31 cellular contexts compared by ENCODE assay signal in genomic region chr12:122558721-122559641, GRCh38. TPM values are rescaled to one million over a fixed set of nuclear protein-coding genes. Genes with fewer than 3 reads are reported as not detected.
A peak's percentile ranks its signal among the peaks of the same experiment; 100 is the strongest.
DNase-seq lines count a peak whose midpoint lies in the region; ATAC-seq and TF ChIP-seq lines count a peak whose summit lies in the region.
"Had no signal": no experiment of that assay in that cellular context is flagged by ENCODE, and none has a peak within 500 bp of the region (broad histone marks: within the 10 kb centered on the region; RNA-seq: fewer than 3 reads in every experiment).

No MANE protein-coding gene starts in this region.

- WGBS in SK-N-SH (ENCODE audit: low lambda C conversion rate), result 95% methylated on average over 16 of the region's 16 CpGs

- TF ChIP-seq EP300 in SK-N-SH (IDR thresholded peaks at IDR 0.05; ENCODE audit: borderline replicate concordance in 1 of 2, low read depth in 1 of 2, low read length in 1 of 2), result no peak

- H4K20me1 ChIP-seq in SK-N-SH (ENCODE audit: insufficient read depth), result no peaks in the 10 kb centered on the region

- H3K79me2 ChIP-seq in SK-N-SH (ENCODE audit: insufficient read depth), result no peaks in the 10 kb centered on the region

- peak overlapping the region; percentile 80 to 94 (median 94) for H3K27ac Mint-ChIP-seq in IgD-negative memory B cell
- peak overlapping the region; percentile 93 for H3K27ac Mint-ChIP-seq in stimulated activated naive B cell treated with anti-CD40 and anti-IgM and Interleukin-4, amounts not matched to agents 10 μg/mL and 1 μg/mL and 100 μg/mL, for 72 hours
- H3K27ac Mint-ChIP-seq: activated CD4-positive, alpha-beta memory T cell treated with anti-CD3 and anti-CD28 coated beads for 36 hours; activated naive CD8-positive, alpha-beta T cell treated with anti-CD3 and anti-CD28 coated beads for 36 hours; H9; stimulated activated effector memory CD8-positive, alpha-beta T cell treated with anti-CD3 and anti-CD28 coated beads, Interleukin-12 subunit alpha, Interleukin-12 subunit beta, amount 100 ng/mL, for 72 hours had no signal

- peaks cover 8% of the 10 kb centered on the region for H3F3A ChIP-seq in SK-N-SH (replicated peaks; ENCODE audit: insufficient read depth)

- TF ChIP-seq CTCF in SK-N-SH (IDR thresholded peaks at IDR 0.05), result no peak

- no peak for TF ChIP-seq RAD21 in SK-N-SH (IDR thresholded peaks at IDR 0.05; ENCODE audit: low read length)

- H3K4me2 ChIP-seq in SK-N-SH, result no peak overlapping the region

- H3K4me1 Mint-ChIP-seq in IgD-negative memory B cell, result peaks cover 14 to 16% (median 15%) of the 10 kb centered on the region in 3 donors
- H3K4me1 Mint-ChIP-seq in stimulated activated naive B cell treated with anti-CD40 and anti-IgM and Interleukin-4, amounts not matched to agents 10 μg/mL and 1 μg/mL and 100 μg/mL, for 72 hours, result peaks cover 5 to 16% of the 10 kb centered on the region in 2 donors
- H3K4me1 Mint-ChIP-seq: H9; stimulated activated effector memory CD8-positive, alpha-beta T cell treated with anti-CD3 and anti-CD28 coated beads, Interleukin-12 subunit alpha, Interleukin-12 subunit beta, amount 100 ng/mL, for 72 hours had no signal

- H3K9me3 Mint-ChIP-seq in IgD-negative memory B cell, result no peaks in the 10 kb centered on the region
- no peaks in the 10 kb centered on the region for H3K9me3 Mint-ChIP-seq in stimulated activated naive B cell treated with anti-CD40 and anti-IgM and Interleukin-4, amounts not matched to agents 10 μg/mL and 1 μg/mL and 100 μg/mL, for 72 hours
- H3K9me3 Mint-ChIP-seq: activated CD4-positive, alpha-beta memory T cell treated with anti-CD3 and anti-CD28 coated beads for 36 hours; activated naive CD8-positive, alpha-beta T cell treated with anti-CD3 and anti-CD28 coated beads for 36 hours; H9; stimulated activated effector memory CD8-positive, alpha-beta T cell treated with anti-CD3 and anti-CD28 coated beads, Interleukin-12 subunit alpha, Interleukin-12 subunit beta, amount 100 ng/mL, for 72 hours had no signal

- no peak overlapping the region for H3K4me3 ChIP-seq in SK-N-SH (ENCODE audit: low read depth in 2 of 2, low read length in 1 of 2)
- H3K4me3 ChIP-seq: MG63, psoas muscle, sigmoid colon, SJCRH30 had no signal

- POLR2A ChIA-PET in SK-N-SH (lab: Yijun Ruan, JAX), result no interaction called here

- DNase-seq in SK-N-SH (no peak), NCI-H69 (lab: John Stamatoyannopoulos, UW) (no peak), middle frontal gyrus (ENCODE audit: extremely low spot score, low spot score) (no peak), amygdala (lab: John Stamatoyannopoulos, UW) (no peak)
- DNase-seq in stimulated activated naive B cell treated with anti-CD40 and anti-IgM and Interleukin-4, amounts not matched to agents 10 μg/mL and 1 μg/mL and 100 μg/mL, for 72 hours, result peak; percentile 13
- DNase-seq: activated CD4-positive, alpha-beta memory T cell treated with anti-CD3 and anti-CD28 coated beads for 36 hours; activated effector memory CD4-positive, alpha-beta T cell treated with anti-CD3 and anti-CD28 coated beads, Interleukin-2, amount 50 U/mL, for 16 hours; activated naive CD8-positive, alpha-beta T cell treated with anti-CD3 and anti-CD28 coated beads for 36 hours; Calu3; caudate nucleus; DMS79 treated with DMSO at 0.1 percent for 48 hours; foreskin melanocyte; H9; KBM-7; left colon; mesenchymal stem cell; MG63; NCI-H345; NCI-H748 treated with DMSO at 0.1 percent for 48 hours; psoas muscle; sigmoid colon; SJCRH30; stimulated activated CD4-positive, alpha-beta T cell treated with anti-CD3 and anti-CD28 coated beads, Interleukin-4, amount 100 ng/mL, for 24 hours; T-helper 1 cell had no signal

- H2AFZ ChIP-seq in SK-N-SH (ENCODE audit: low read depth), result no peak overlapping the region

- H3K36me3 Mint-ChIP-seq in IgD-negative memory B cell, result peaks cover 3% of the 10 kb centered on the region
- H3K36me3 Mint-ChIP-seq in stimulated activated naive B cell treated with anti-CD40 and anti-IgM and Interleukin-4, amounts not matched to agents 10 μg/mL and 1 μg/mL and 100 μg/mL, for 72 hours, result peaks cover 32 to 55% of the 10 kb centered on the region in 2 donors

- H3K27me3 ChIP-seq in SK-N-SH (ENCODE audit: insufficient read depth), result no peaks in the 10 kb centered on the region
- H3K27me3 ChIP-seq: MG63, neutrophil, sigmoid colon, SJCRH30 had no signal

- H3K9me3 ChIP-seq in SK-N-SH, result no peaks in the 10 kb centered on the region
- H3K9me3 ChIP-seq: MG63, neutrophil, psoas muscle, sigmoid colon, SJCRH30 had no signal

- peak overlapping the region; percentile 61 to 89 (median 84) for H3K4me3 Mint-ChIP-seq in IgD-negative memory B cell
- H3K4me3 Mint-ChIP-seq in stimulated activated naive B cell treated with anti-CD40 and anti-IgM and Interleukin-4, amounts not matched to agents 10 μg/mL and 1 μg/mL and 100 μg/mL, for 72 hours, result peak overlapping the region in 1 of 2 donors; percentile 51
- H3K4me3 Mint-ChIP-seq: activated CD4-positive, alpha-beta memory T cell treated with anti-CD3 and anti-CD28 coated beads for 36 hours; activated naive CD8-positive, alpha-beta T cell treated with anti-CD3 and anti-CD28 coated beads for 36 hours; H9; stimulated activated effector memory CD8-positive, alpha-beta T cell treated with anti-CD3 and anti-CD28 coated beads, Interleukin-12 subunit alpha, Interleukin-12 subunit beta, amount 100 ng/mL, for 72 hours had no signal

- no peaks in the 10 kb centered on the region for H3K9me2 ChIP-seq in SK-N-SH

- H3K9ac ChIP-seq in SK-N-SH, result no peak overlapping the region

- CTCF ChIA-PET in SK-N-SH (lab: Yijun Ruan, JAX), result no interaction called here

- H3K27me3 Mint-ChIP-seq in IgD-negative memory B cell, result no peaks in the 10 kb centered on the region
- no peaks in the 10 kb centered on the region for H3K27me3 Mint-ChIP-seq in stimulated activated naive B cell treated with anti-CD40 and anti-IgM and Interleukin-4, amounts not matched to agents 10 μg/mL and 1 μg/mL and 100 μg/mL, for 72 hours
- H3K27me3 Mint-ChIP-seq: activated CD4-positive, alpha-beta memory T cell treated with anti-CD3 and anti-CD28 coated beads for 36 hours; activated naive CD8-positive, alpha-beta T cell treated with anti-CD3 and anti-CD28 coated beads for 36 hours had no signal

- peaks cover 9 to 39% of the 10 kb centered on the region in 2 experiments for H3K36me3 ChIP-seq in SK-N-SH (replicated peaks in 1 of 2; ENCODE audit: control insufficient read depth in 1 of 2, insufficient read depth in 2 of 2, low read length in 1 of 2)

- H3K27ac ChIP-seq in SK-N-SH (ENCODE audit: low read depth in 2 of 2, low read length in 1 of 2), result no peak overlapping the region
- H3K27ac ChIP-seq: 22Rv1, neutrophil, psoas muscle, sigmoid colon, SJCRH30 had no signal

- ATAC-seq in SK-N-SH treated with all-trans-retinoic acid at 6 μM for 48 hours (no peak), HG02852 (IDR thresholded peaks at IDR 0.05; ENCODE audit: unreplicated experiment) (peak; percentile 67)
- ATAC-seq in stimulated activated naive B cell treated with anti-CD40 and anti-IgM and Interleukin-4, amounts not matched to agents 10 μg/mL and 1 μg/mL and 100 μg/mL, for 72 hours (replicated peaks), result peak; percentile 48 to 66
- ATAC-seq: esophagus mucosa; left colon; psoas muscle; stimulated activated effector memory CD8-positive, alpha-beta T cell treated with anti-CD3 and anti-CD28 coated beads, Interleukin-12 subunit alpha, Interleukin-12 subunit beta, amount 100 ng/mL, for 72 hours had no signal

- no peaks in the 10 kb centered on the region for H3K4me1 ChIP-seq in SK-N-SH (ENCODE audit: control insufficient read depth in 1 of 2, insufficient read depth in 2 of 2, low read depth in 1 of 2, low read length in 1 of 2)
- H3K4me1 ChIP-seq: psoas muscle, sigmoid colon had no signal

TF ChIP-seq in SK-N-SH treated with all-trans-retinoic acid at 6 μM for 48 hours, 23 proteins besides CTCF, POLR2A, EP300 and RAD21:
- TF ChIP-seq ZC3H10 (CRISPR knock-in tag; IDR thresholded peaks at IDR 0.05), result no peak
- TF ChIP-seq ZNF8 (CRISPR knock-in tag; IDR thresholded peaks at IDR 0.05), result peak; percentile 91

TF ChIP-seq in SK-N-SH, 30 proteins besides CTCF, POLR2A, EP300 and RAD21 (continues in another document):
- TF ChIP-seq TAF1 (IDR thresholded peaks at IDR 0.05; ENCODE audit: borderline replicate concordance, low read depth, low read length) (no peak), FOSL2 (IDR thresholded peaks at IDR 0.05; ENCODE audit: borderline replicate concordance, low read depth) (no peak), EZH2phosphoT487 (IDR thresholded peaks at IDR 0.05; ENCODE audit: borderline replicate concordance, low read depth) (no peak), YY1 (IDR thresholded peaks at IDR 0.05; ENCODE audit: low read depth) (no peak), RXRA (IDR thresholded peaks at IDR 0.05; ENCODE audit: borderline replicate concordance, low read depth) (no peak), CHD2 (IDR thresholded peaks at IDR 0.05; ENCODE audit: low read length, partially characterized antibody) (no peak), SIN3A (IDR thresholded peaks at IDR 0.05; ENCODE audit: borderline replicate concordance, low read depth, low read length) (no peak), TEAD4 (IDR thresholded peaks at IDR 0.05; ENCODE audit: borderline replicate concordance, insufficient read depth) (no peak)
- TF ChIP-seq, protein P1, sequence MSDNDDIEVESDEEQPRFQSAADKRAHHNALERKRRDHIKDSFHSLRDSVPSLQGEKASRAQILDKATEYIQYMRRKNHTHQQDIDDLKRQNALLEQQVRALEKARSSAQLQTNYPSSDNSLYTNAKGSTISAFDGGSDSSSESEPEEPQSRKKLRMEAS (IDR thresholded peaks at IDR 0.05; ENCODE audit: low read depth), result no peak
- TF ChIP-seq, protein P2, sequence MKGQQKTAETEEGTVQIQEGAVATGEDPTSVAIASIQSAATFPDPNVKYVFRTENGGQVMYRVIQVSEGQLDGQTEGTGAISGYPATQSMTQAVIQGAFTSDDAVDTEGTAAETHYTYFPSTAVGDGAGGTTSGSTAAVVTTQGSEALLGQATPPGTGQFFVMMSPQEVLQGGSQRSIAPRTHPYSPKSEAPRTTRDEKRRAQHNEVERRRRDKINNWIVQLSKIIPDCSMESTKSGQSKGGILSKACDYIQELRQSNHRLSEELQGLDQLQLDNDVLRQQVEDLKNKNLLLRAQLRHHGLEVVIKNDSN (IDR thresholded peaks at IDR 0.05; ENCODE audit: borderline replicate concordance, low read depth), result no peak

RNA-seq across cellular contexts. Expression of gene KNTC1, which starts 31.9 kb away (rescaled TPM):
- polyA plus RNA-seq in SK-N-SH (2012; rRNA removed) (13.2 and 17.2 TPM in 2 replicates), IgD-negative memory B cell (5.2 TPM)
- polyA plus RNA-seq in SK-N-SH (2012; cell fraction: cytosol; rRNA removed), result 7.9 and 8.3 TPM in 2 replicates
- polyA plus RNA-seq in SK-N-SH (2012; cell fraction: nucleus; rRNA removed), result 59.8 and 86.7 TPM in 2 replicates

RNA-seq across cellular contexts. Expression of gene RSRC2, which starts 32.2 kb away (rescaled TPM):
- polyA plus RNA-seq in SK-N-SH (2012; rRNA removed), result 24.8 and 25.3 TPM in 2 replicates
- 21.4 and 32.0 TPM in 2 replicates for polyA plus RNA-seq in SK-N-SH (2012; cell fraction: cytosol; rRNA removed)
- polyA plus RNA-seq in SK-N-SH (2012; cell fraction: nucleus; rRNA removed), result 40.3 and 77.6 TPM in 2 replicates
- polyA plus RNA-seq in IgD-negative memory B cell, result 61.0 TPM

RNA-seq across cellular contexts. Expression of gene ZCCHC8, which starts 58.2 kb away (rescaled TPM):
- 11.3 and 14.0 TPM in 2 replicates for polyA plus RNA-seq in SK-N-SH (2012; rRNA removed)
- polyA plus RNA-seq in SK-N-SH (2012; cell fraction: cytosol; rRNA removed), result 8.6 and 9.9 TPM in 2 replicates
- 23.5 and 37.9 TPM in 2 replicates for polyA plus RNA-seq in SK-N-SH (2012; cell fraction: nucleus; rRNA removed)
- 13.6 TPM for polyA plus RNA-seq in IgD-negative memory B cell
